1 cellular context compared by ENCODE assay signal in genomic region chr15:42360535-42361112, GRCh38.
TF ChIP-seq lines count a peak whose summit lies in the region.

No MANE protein-coding gene starts in this region.

TF ChIP-seq in H1, 55 proteins besides CTCF, POLR2A, EP300 and RAD21:
- TF ChIP-seq SIN3A (conservative IDR thresholded peaks at IDR 0.05 in 1 of 2, IDR thresholded peaks at IDR 0.05 in 1 of 2; ENCODE audit: low read depth in 1 of 2, low read length in 2 of 2) (no peak), RXRA (IDR thresholded peaks at IDR 0.05; ENCODE audit: insufficient read depth, low read depth, low read length) (no peak), CHD1 (IDR thresholded peaks at IDR 0.05; ENCODE audit: low read depth, low read length) (no peak)
